In the genomic region with DNA sequence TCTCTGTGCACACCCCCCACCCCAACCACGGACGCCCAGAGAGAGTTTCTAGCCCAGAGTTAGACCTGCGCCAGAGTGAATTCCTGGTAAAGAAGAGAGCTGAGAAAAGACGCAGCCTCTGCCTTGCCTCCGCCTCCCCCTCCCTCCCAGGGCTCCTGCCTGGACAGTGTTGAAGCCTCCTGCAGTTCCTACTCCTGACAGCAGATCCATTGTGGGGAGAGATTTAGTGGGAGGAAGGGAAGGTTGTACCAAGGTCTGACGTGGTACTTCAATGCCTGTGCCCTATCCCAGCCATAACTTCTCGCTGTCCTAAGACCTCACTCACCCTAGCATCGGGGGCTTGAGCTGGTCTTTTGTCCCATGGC, we compare ENCODE assay signal across 1 cellular context.
TF ChIP-seq lines count a peak whose summit lies in the region.

No MANE protein-coding gene starts in this region.

TF ChIP-seq in WTC11, 78 proteins besides CTCF, POLR2A, EP300 and RAD21 (continued from another document):
- TF ChIP-seq, protein P1, sequence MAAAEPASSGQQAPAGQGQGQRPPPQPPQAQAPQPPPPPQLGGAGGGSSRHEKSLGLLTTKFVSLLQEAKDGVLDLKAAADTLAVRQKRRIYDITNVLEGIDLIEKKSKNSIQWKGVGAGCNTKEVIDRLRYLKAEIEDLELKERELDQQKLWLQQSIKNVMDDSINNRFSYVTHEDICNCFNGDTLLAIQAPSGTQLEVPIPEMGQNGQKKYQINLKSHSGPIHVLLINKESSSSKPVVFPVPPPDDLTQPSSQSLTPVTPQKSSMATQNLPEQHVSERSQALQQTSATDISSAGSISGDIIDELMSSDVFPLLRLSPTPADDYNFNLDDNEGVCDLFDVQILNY (CRISPR knock-in tag; IDR thresholded peaks at IDR 0.05): no peak
- TF ChIP-seq OVOL2 (CRISPR knock-in tag; IDR thresholded peaks at IDR 0.05; ENCODE audit: borderline replicate concordance): no peak
